Comparison of ENCODE assay signal across 1 cellular context in the genomic region with DNA sequence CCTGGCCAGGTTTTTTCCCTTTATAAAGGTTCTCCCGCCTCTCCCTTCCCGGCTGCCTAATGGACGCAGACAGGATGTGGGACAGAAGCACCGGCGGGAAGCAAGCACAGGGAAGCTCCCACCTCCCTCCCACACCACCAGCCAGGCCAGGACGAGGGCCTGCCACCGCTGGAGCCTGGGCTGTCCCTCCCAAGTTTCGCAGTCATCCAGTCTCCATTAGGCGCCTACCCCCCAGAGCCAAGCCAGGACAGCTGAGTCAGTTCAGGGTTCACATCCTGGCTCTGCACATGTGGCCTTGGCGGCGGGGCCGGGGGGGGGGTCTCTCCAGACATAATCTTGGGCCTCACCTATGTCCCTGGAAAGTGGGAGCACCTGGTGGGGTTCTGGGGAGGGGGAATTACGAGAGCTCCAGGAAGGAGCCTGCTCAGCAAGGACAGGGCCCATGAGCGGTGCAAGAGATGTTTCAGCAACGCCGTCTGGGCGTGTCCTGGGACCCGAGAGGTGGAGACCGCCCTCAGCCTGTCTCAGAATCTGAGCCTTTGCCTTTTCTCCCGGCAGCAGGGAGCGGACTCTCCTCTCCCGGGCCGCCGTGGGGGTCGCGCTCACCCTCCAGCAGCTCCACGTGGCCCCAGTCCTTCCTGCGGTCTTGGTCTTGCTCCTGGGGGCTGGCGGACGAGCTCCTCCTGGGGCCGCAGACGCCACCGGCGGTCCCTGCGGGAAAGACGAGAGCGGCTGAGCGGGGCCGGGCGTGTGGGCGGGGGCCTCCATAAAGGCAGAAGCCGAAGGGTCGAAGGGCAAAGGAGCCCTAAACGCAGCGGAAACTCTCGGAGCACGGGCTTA.
TF ChIP-seq lines count a peak whose summit lies in the region.

No MANE protein-coding gene starts in this region.

TF ChIP-seq in HepG2, 621 proteins besides CTCF, POLR2A, EP300 and RAD21 (continued from another document and continues in another):
- TF ChIP-seq, protein P1, sequence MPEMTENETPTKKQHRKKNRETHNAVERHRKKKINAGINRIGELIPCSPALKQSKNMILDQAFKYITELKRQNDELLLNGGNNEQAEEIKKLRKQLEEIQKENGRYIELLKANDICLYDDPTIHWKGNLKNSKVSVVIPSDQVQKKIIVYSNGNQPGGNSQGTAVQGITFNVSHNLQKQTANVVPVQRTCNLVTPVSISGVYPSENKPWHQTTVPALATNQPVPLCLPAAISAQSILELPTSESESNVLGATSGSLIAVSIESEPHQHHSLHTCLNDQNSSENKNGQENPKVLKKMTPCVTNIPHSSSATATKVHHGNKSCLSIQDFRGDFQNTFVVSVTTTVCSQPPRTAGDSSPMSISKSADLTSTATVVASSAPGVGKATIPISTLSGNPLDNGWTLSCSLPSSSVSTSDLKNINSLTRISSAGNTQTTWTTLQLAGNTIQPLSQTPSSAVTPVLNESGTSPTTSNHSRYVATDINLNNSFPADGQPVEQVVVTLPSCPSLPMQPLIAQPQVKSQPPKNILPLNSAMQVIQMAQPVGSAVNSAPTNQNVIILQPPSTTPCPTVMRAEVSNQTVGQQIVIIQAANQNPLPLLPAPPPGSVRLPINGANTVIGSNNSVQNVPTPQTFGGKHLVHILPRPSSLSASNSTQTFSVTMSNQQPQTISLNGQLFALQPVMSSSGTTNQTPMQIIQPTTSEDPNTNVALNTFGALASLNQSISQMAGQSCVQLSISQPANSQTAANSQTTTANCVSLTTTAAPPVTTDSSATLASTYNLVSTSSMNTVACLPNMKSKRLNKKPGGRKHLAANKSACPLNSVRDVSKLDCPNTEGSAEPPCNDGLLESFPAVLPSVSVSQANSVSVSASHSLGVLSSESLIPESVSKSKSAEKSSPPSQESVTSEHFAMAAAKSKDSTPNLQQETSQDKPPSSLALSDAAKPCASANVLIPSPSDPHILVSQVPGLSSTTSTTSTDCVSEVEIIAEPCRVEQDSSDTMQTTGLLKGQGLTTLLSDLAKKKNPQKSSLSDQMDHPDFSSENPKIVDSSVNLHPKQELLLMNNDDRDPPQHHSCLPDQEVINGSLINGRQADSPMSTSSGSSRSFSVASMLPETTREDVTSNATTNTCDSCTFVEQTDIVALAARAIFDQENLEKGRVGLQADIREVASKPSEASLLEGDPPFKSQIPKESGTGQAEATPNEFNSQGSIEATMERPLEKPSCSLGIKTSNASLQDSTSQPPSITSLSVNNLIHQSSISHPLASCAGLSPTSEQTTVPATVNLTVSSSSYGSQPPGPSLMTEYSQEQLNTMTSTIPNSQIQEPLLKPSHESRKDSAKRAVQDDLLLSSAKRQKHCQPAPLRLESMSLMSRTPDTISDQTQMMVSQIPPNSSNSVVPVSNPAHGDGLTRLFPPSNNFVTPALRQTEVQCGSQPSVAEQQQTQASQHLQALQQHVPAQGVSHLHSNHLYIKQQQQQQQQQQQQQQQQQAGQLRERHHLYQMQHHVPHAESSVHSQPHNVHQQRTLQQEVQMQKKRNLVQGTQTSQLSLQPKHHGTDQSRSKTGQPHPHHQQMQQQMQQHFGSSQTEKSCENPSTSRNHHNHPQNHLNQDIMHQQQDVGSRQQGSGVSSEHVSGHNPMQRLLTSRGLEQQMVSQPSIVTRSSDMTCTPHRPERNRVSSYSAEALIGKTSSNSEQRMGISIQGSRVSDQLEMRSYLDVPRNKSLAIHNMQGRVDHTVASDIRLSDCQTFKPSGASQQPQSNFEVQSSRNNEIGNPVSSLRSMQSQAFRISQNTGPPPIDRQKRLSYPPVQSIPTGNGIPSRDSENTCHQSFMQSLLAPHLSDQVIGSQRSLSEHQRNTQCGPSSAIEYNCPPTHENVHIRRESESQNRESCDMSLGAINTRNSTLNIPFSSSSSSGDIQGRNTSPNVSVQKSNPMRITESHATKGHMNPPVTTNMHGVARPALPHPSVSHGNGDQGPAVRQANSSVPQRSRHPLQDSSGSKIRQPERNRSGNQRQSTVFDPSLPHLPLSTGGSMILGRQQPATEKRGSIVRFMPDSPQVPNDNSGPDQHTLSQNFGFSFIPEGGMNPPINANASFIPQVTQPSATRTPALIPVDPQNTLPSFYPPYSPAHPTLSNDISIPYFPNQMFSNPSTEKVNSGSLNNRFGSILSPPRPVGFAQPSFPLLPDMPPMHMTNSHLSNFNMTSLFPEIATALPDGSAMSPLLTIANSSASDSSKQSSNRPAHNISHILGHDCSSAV (CRISPR knock-in tag; IDR thresholded peaks at IDR 0.05; ENCODE audit: borderline replicate concordance): no peak
- TF ChIP-seq TAF1 (CRISPR knock-in tag; IDR thresholded peaks at IDR 0.05) (peak; percentile 52; the same call in 1 of the 2 replicates), NFYC (CRISPR knock-in tag; IDR thresholded peaks at IDR 0.05) (no peak), ARNT (IDR thresholded peaks at IDR 0.05) (no peak), ZNF569 (CRISPR knock-in tag; IDR thresholded peaks at IDR 0.05; ENCODE audit: borderline replicate concordance) (no peak), ELF1 (CRISPR knock-in tag; IDR thresholded peaks at IDR 0.05) (no peak), SKI (IDR thresholded peaks at IDR 0.05; ENCODE audit: partially characterized antibody) (no peak), ZNF256 (CRISPR knock-in tag; conservative IDR thresholded peaks at IDR 0.05) (no peak), HIVEP1 (CRISPR knock-in tag; IDR thresholded peaks at IDR 0.05) (peak; percentile 39; the same call in 1 of the 2 replicates), KAT7 (CRISPR knock-in tag; IDR thresholded peaks at IDR 0.05; ENCODE audit: borderline replicate concordance) (peak; percentile 32; the same call in 1 of the 2 replicates), TP53 (CRISPR knock-in tag; conservative IDR thresholded peaks at IDR 0.05) (no peak), ZNF839 (CRISPR knock-in tag; IDR thresholded peaks at IDR 0.05; ENCODE audit: borderline replicate concordance) (no peak), ZNF746 (CRISPR knock-in tag; IDR thresholded peaks at IDR 0.05) (no peak; the same call in 1 of the 2 replicates), BRD4 (CRISPR knock-in tag; IDR thresholded peaks at IDR 0.05) (peak; percentile 74), DMAP1 (CRISPR knock-in tag; IDR thresholded peaks at IDR 0.05) (peak; percentile 54; the same call in 1 of the 2 replicates), MIER2 (CRISPR knock-in tag; IDR thresholded peaks at IDR 0.05) (no peak), ZNF883 (CRISPR knock-in tag; IDR thresholded peaks at IDR 0.05; ENCODE audit: not compliant biosample characterization) (peak; percentile 18), ZNF589 (CRISPR knock-in tag; conservative IDR thresholded peaks at IDR 0.05) (no peak), ZNF343 (CRISPR knock-in tag; IDR thresholded peaks at IDR 0.05) (no peak), NONO (IDR thresholded peaks at IDR 0.05) (no peak), NONO (CRISPR knock-in tag; conservative IDR thresholded peaks at IDR 0.05) (peak; percentile 65; the same call in 1 of the 2 replicates), ZNF333 (CRISPR knock-in tag; IDR thresholded peaks at IDR 0.05; ENCODE audit: borderline replicate concordance) (peak; percentile 46; the same call in 1 of the 2 replicates), PLRG1 (conservative IDR thresholded peaks at IDR 0.05) (no peak), FOSL2 (CRISPR knock-in tag; IDR thresholded peaks at IDR 0.05) (peak; percentile 5; the same call in 1 of the 2 replicates), ZSCAN9 (CRISPR knock-in tag; IDR thresholded peaks at IDR 0.05; ENCODE audit: borderline replicate concordance) (0 out of 2 replicates have a peak, but pooled peaks have one; percentile 14), ZNF549 (CRISPR knock-in tag; IDR thresholded peaks at IDR 0.05) (no peak), ZNF224 (CRISPR knock-in tag; IDR thresholded peaks at IDR 0.05) (0 out of 2 replicates have a peak, but pooled peaks have one; percentile 16), SNAI1 (CRISPR knock-in tag; IDR thresholded peaks at IDR 0.05; ENCODE audit: borderline replicate concordance) (0 out of 2 replicates have a peak, but pooled peaks have one; percentile 25), ZFP41 (CRISPR knock-in tag; IDR thresholded peaks at IDR 0.05; ENCODE audit: borderline replicate concordance) (peak; percentile 26; the same call in 1 of the 2 replicates), ZSCAN25 (CRISPR knock-in tag; IDR thresholded peaks at IDR 0.05) (peak; percentile 26; the same call in 1 of the 2 replicates), RBM39 (IDR thresholded peaks at IDR 0.05; ENCODE audit: low read depth, low read length, poor library complexity, severe bottlenecking) (no peak), HDAC6 (IDR thresholded peaks at IDR 0.05; ENCODE audit: low read depth, low read length) (no peak), ZZZ3 (CRISPR knock-in tag; IDR thresholded peaks at IDR 0.05; ENCODE audit: borderline replicate concordance) (no peak), NCOR1 (IDR thresholded peaks at IDR 0.05; ENCODE audit: borderline replicate concordance, low read length) (no peak)
- TF ChIP-seq, protein P2, sequence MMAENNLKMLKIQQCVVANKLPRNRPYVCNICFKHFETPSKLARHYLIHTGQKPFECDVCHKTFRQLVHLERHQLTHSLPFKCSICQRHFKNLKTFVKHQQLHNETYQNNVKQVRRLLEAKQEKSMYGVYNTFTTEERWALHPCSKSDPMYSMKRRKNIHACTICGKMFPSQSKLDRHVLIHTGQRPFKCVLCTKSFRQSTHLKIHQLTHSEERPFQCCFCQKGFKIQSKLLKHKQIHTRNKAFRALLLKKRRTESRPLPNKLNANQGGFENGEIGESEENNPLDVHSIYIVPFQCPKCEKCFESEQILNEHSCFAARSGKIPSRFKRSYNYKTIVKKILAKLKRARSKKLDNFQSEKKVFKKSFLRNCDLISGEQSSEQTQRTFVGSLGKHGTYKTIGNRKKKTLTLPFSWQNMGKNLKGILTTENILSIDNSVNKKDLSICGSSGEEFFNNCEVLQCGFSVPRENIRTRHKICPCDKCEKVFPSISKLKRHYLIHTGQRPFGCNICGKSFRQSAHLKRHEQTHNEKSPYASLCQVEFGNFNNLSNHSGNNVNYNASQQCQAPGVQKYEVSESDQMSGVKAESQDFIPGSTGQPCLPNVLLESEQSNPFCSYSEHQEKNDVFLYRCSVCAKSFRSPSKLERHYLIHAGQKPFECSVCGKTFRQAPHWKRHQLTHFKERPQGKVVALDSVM (CRISPR knock-in tag; IDR thresholded peaks at IDR 0.05): no peak
- TF ChIP-seq, protein P3, sequence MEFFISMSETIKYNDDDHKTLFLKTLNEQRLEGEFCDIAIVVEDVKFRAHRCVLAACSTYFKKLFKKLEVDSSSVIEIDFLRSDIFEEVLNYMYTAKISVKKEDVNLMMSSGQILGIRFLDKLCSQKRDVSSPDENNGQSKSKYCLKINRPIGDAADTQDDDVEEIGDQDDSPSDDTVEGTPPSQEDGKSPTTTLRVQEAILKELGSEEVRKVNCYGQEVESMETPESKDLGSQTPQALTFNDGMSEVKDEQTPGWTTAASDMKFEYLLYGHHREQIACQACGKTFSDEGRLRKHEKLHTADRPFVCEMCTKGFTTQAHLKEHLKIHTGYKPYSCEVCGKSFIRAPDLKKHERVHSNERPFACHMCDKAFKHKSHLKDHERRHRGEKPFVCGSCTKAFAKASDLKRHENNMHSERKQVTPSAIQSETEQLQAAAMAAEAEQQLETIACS (CRISPR knock-in tag; IDR thresholded peaks at IDR 0.05): no peak
- TF ChIP-seq, protein P4, sequence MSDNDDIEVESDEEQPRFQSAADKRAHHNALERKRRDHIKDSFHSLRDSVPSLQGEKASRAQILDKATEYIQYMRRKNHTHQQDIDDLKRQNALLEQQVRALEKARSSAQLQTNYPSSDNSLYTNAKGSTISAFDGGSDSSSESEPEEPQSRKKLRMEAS (IDR thresholded peaks at IDR 0.05): peak; percentile 54; the same call in 1 of the 2 replicates
- TF ChIP-seq, protein P5, sequence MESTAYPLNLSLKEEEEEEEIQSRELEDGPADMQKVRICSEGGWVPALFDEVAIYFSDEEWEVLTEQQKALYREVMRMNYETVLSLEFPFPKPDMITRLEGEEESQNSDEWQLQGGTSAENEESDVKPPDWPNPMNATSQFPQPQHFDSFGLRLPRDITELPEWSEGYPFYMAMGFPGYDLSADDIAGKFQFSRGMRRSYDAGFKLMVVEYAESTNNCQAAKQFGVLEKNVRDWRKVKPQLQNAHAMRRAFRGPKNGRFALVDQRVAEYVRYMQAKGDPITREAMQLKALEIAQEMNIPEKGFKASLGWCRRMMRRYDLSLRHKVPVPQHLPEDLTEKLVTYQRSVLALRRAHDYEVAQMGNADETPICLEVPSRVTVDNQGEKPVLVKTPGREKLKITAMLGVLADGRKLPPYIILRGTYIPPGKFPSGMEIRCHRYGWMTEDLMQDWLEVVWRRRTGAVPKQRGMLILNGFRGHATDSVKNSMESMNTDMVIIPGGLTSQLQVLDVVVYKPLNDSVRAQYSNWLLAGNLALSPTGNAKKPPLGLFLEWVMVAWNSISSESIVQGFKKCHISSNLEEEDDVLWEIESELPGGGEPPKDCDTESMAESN (CRISPR knock-in tag; conservative IDR thresholded peaks at IDR 0.05): no peak
- TF ChIP-seq, protein P6, sequence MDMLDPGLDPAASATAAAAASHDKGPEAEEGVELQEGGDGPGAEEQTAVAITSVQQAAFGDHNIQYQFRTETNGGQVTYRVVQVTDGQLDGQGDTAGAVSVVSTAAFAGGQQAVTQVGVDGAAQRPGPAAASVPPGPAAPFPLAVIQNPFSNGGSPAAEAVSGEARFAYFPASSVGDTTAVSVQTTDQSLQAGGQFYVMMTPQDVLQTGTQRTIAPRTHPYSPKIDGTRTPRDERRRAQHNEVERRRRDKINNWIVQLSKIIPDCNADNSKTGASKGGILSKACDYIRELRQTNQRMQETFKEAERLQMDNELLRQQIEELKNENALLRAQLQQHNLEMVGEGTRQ (IDR thresholded peaks at IDR 0.05; ENCODE audit: low read depth, low read length): no peak
- TF ChIP-seq, protein P6 (CRISPR knock-in tag; IDR thresholded peaks at IDR 0.05; ENCODE audit: borderline replicate concordance): peak; percentile 9; the same call in 1 of the 2 replicates
- TF ChIP-seq, protein P7, sequence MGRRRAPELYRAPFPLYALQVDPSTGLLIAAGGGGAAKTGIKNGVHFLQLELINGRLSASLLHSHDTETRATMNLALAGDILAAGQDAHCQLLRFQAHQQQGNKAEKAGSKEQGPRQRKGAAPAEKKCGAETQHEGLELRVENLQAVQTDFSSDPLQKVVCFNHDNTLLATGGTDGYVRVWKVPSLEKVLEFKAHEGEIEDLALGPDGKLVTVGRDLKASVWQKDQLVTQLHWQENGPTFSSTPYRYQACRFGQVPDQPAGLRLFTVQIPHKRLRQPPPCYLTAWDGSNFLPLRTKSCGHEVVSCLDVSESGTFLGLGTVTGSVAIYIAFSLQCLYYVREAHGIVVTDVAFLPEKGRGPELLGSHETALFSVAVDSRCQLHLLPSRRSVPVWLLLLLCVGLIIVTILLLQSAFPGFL (CRISPR knock-in tag; IDR thresholded peaks at IDR 0.05): no peak
- TF ChIP-seq, protein P8, sequence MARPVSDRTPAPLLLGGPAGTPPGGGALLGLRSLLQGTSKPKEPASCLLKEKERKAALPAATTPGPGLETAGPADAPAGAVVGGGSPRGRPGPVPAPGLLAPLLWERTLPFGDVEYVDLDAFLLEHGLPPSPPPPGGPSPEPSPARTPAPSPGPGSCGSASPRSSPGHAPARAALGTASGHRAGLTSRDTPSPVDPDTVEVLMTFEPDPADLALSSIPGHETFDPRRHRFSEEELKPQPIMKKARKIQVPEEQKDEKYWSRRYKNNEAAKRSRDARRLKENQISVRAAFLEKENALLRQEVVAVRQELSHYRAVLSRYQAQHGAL (CRISPR knock-in tag; IDR thresholded peaks at IDR 0.05; ENCODE audit: not compliant biosample characterization): no peak
